Comparison of ENCODE assay signal across 17 cellular contexts in the genomic region with DNA sequence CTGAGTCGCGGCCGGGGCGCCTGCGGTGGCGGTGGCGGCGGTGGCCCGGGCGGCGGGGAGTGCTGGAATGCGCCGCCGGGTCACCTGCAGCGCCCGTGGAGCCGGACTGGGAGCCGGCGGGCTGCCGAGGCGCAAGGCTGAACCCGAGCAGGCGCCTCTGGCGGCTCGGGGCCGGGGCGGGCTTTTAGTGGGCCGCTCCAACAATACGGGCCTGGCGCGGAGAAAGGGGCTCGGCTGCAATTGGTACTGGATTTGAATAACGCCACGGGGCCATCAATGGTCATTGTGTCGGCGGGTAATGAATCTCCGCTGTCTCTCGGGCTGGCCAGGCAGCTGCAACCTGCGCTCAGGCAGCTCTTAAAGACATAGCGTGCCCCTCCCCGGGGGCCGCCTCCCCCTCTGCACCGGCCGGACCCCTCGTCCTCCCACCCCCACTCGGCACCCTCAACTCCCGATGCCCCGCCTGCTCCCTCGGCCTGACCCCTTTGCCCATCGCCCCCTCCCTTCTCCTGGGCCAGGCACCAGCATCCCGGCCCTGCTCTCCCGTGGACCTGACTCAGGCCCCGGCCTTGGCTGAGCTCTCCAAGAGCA. TPM values are rescaled to one million over a fixed set of nuclear protein-coding genes. Genes with fewer than 3 reads are reported as not detected.
DNase-seq lines count a peak whose midpoint lies in the region; ATAC-seq and TF ChIP-seq lines count a peak whose summit lies in the region.
"Had no signal": no experiment of that assay in that cellular context is flagged by ENCODE, and none has a peak within 500 bp of the region (broad histone marks: within the 10 kb centered on the region; RNA-seq: fewer than 3 reads in every experiment).

No MANE protein-coding gene starts in this region.

- no peaks in the 10 kb centered on the region; the same call in 1 of the 2 replicates for H3K36me3 ChIP-seq in iPS DF 6.9 (ENCODE audit: control insufficient read depth, insufficient read depth, low read length)

- no peaks in the 10 kb centered on the region for H3K9me3 Mint-ChIP-seq in neural crest cell
- H3K9me3 Mint-ChIP-seq: activated B cell treated with CpG ODN at 0.5 μM for 24 hours had no signal

- DNase-seq in Ammon's horn (ENCODE audit: low spot score) (peak; percentile 93), iPS DF 6.9 (ENCODE audit: low read depth, low spot score) (no peak), neural crest cell (ENCODE audit: low read depth, low spot score) (peak; percentile 69)
- DNase-seq in activated naive CD4-positive, alpha-beta T cell treated with Interleukin-2 at 50 U/mL for 16 hours = no peak
- DNase-seq: activated B cell treated with CpG ODN at 0.5 μM for 24 hours; activated CD8-positive, alpha-beta memory T cell treated with anti-CD3 and anti-CD28 coated beads, Interleukin-2, amount 10 ng/mL, durations not matched to agents 7 days and 5 days; activated gamma-delta T cell treated with Interleukin-2 at 50 U/mL for 16 hours; body of pancreas; kidney; NCI-H2029; Peyer's patch; SW 1271; thyroid gland had no signal

- ATAC-seq in GM21825 (IDR thresholded peaks at IDR 0.05; ENCODE audit: unreplicated experiment) (no peak), HG03571 (IDR thresholded peaks at IDR 0.05; ENCODE audit: unreplicated experiment) (no peak), GM21619 (IDR thresholded peaks at IDR 0.05; ENCODE audit: unreplicated experiment) (no peak)
- ATAC-seq: activated CD8-positive, alpha-beta memory T cell treated with anti-CD3 and anti-CD28 coated beads, Interleukin-2, amount 10 ng/mL, durations not matched to agents 7 days and 5 days had no signal

- peak overlapping the region; percentile 90 for H3K27ac Mint-ChIP-seq in neural crest cell (ENCODE audit: unreplicated experiment)
- H3K27ac Mint-ChIP-seq: activated B cell treated with CpG ODN at 0.5 μM for 24 hours; activated CD8-positive, alpha-beta memory T cell treated with anti-CD3 and anti-CD28 coated beads, Interleukin-2, amount 10 ng/mL, durations not matched to agents 7 days and 5 days had no signal

- H3K4me3 Mint-ChIP-seq in neural crest cell = peak overlapping the region; percentile 98
- H3K4me3 Mint-ChIP-seq: activated B cell treated with CpG ODN at 0.5 μM for 24 hours; activated CD8-positive, alpha-beta memory T cell treated with anti-CD3 and anti-CD28 coated beads, Interleukin-2, amount 10 ng/mL, durations not matched to agents 7 days and 5 days had no signal

- TF ChIP-seq CTCF in neural crest cell (conservative IDR thresholded peaks at IDR 0.05) = no peak

- peaks cover 58% of the 10 kb centered on the region for H3K4me1 Mint-ChIP-seq in neural crest cell
- H3K4me1 Mint-ChIP-seq: activated CD8-positive, alpha-beta memory T cell treated with anti-CD3 and anti-CD28 coated beads, Interleukin-2, amount 10 ng/mL, durations not matched to agents 7 days and 5 days had no signal

- peaks cover 66% of the 10 kb centered on the region for H3K27me3 Mint-ChIP-seq in neural crest cell (ENCODE audit: low read depth)
- H3K27me3 Mint-ChIP-seq: activated B cell treated with CpG ODN at 0.5 μM for 24 hours had no signal

- H3K4me3 ChIP-seq in iPS DF 6.9 (ENCODE audit: low read length) = peak overlapping the region; percentile 10; the same call in 1 of the 2 replicates
- H3K4me3 ChIP-seq: body of pancreas, Peyer's patch, thyroid gland had no signal

- H3K27me3 ChIP-seq in iPS DF 6.9 (ENCODE audit: control insufficient read depth, insufficient read depth, low read length) = peaks cover 75% of the 10 kb centered on the region
- H3K27me3 ChIP-seq: body of pancreas, Peyer's patch, thyroid gland had no signal

- peaks cover 18% of the 10 kb centered on the region for H3K4me1 ChIP-seq in iPS DF 6.9 (ENCODE audit: control insufficient read depth, insufficient read depth, low read length)
- H3K4me1 ChIP-seq: Peyer's patch had no signal

- no CpG with 5 or more reads among the region's 53 CpGs for WGBS in iPS DF 6.9 (ENCODE audit: insufficient coverage, insufficient read length)

- H3K27ac ChIP-seq in angular gyrus (ENCODE audit: low read depth, low read length) (peak overlapping the region; percentile 93), iPS DF 6.9 (ENCODE audit: low read length) (no peak overlapping the region)
- H3K27ac ChIP-seq: body of pancreas, Peyer's patch, thyroid gland had no signal

- no peaks in the 10 kb centered on the region for H3K9me3 ChIP-seq in iPS DF 6.9 (ENCODE audit: control insufficient read depth, insufficient read depth, low read length)
- H3K9me3 ChIP-seq: body of pancreas, Peyer's patch, thyroid gland had no signal

- peaks cover 30% of the 10 kb centered on the region for H3K36me3 Mint-ChIP-seq in neural crest cell (ENCODE audit: low read depth)

RNA-seq across cellular contexts. Expression of a gene that starts 22.1 kb away (rescaled TPM):
- total RNA-seq in neural crest cell = 69.9 and 73.2 TPM in 2 replicates

RNA-seq across cellular contexts. Expression of a gene that starts 27.4 kb away (rescaled TPM):
- 49.7 and 56.4 TPM in 2 replicates for total RNA-seq in neural crest cell

RNA-seq across cellular contexts. Expression of a gene that starts 52.9 kb away (rescaled TPM):
- 43.0 and 45.6 TPM in 2 replicates for total RNA-seq in neural crest cell

Comparison
In these comparisons a context has a peak if more than half of its experiments do, and no peak if none do; other contexts are left out.
1. DNase-seq: peak in Ammon's horn (single experiment) and neural crest cell (single experiment); none in iPS DF 6.9 (single experiment) and activated naive CD4-positive, alpha-beta T cell treated with Interleukin-2 at 50 U/mL for 16 hours (single experiment).